8 cellular contexts compared by ENCODE assay signal in the genomic region with DNA sequence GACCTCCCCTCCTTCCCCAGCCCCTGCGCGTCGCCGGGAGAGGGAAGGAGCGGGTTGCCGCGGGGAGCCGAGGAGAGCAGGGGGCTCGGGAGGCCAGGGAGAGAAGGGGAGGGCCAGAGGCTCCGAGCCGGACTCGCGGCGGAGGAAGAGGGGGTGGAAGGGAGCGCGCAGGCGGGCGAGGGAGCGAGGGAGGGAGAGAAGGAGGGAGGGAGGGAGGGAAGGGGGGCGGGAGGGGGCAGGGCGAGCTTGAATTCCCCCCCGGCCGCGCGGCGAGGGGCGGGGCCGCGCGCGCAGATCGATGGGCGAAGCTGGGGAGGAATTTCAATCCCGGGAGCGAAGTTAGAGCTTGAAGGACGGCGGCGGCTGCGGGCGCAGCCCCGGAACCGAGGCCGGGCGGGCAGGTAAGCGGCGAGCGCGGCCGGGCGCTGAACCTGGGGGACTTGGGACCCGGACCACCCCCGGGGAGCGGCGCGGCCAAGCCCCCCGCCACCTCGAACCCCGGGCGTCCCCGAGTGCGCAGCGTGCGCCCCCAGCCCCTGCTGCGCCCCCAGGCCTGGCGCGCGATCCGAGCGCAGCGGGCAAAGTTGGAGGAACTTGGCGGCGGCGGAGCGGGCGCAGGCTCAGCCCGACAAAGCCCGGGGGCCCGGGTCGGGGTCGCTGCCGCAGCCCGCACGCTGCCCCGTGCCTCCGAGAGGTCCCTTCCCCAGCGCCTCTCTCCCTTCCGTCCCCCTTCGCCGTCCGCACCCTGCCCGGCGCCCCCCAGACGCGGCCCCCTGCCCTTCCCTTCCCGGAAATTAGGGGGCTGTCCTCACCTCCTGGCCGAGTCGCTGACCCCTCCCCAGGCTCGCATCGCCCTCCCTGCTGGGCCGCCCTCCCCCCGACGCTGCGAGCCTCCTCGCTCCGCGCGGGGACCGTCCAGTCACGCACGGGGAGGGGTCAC. TPM values are rescaled to one million over a fixed set of nuclear protein-coding genes. Genes with fewer than 3 reads are reported as not detected.
DNase-seq lines count a peak whose midpoint lies in the region; ATAC-seq and TF ChIP-seq lines count a peak whose summit lies in the region.

Gene ELFN1, plus strand, starts transcription at position 324 of the 940 bp plus-strand sequence. CDS start 74,320 bp downstream, outside the sequence.

- POLR2A ChIA-PET in CD4-positive, alpha-beta T cell (lab: Charles Lee): no interaction called here

- peak within 1 kb of the TSS; percentile 52 for H3K4me3 Mint-ChIP-seq in CD4-positive, alpha-beta T cell
- peak within 1 kb of the TSS; percentile 79 to 82 for H3K4me3 Mint-ChIP-seq in effector memory CD8-positive, alpha-beta T cell
- H3K4me3 Mint-ChIP-seq in natural killer cell treated with Interleukin-12 subunit alpha and Interleukin-12 subunit beta and Interleukin-15 and Interleukin-18, amount 100 ng/mL, for 72 hours: peak within 1 kb of the TSS; percentile 52

- H3K27ac ChIP-seq in CD4-positive, alpha-beta T cell (ENCODE audit: low read depth, low read length): no peak within 1 kb of the TSS

- peaks cover 13% of the 10 kb centered on the region for H3K4me1 Mint-ChIP-seq in CD4-positive, alpha-beta T cell (ENCODE audit: low read depth)
- H3K4me1 Mint-ChIP-seq in effector memory CD8-positive, alpha-beta T cell (ENCODE audit: low read depth in 2 of 2): peaks cover 6 to 7% of the 10 kb centered on the region in 2 donors
- H3K4me1 Mint-ChIP-seq in natural killer cell treated with Interleukin-12 subunit alpha and Interleukin-12 subunit beta and Interleukin-15 and Interleukin-18, amount 100 ng/mL, for 72 hours (ENCODE audit: low read depth in 2 of 2): peaks cover 0 to 6% of the 10 kb centered on the region in 2 donors

- H3K27ac Mint-ChIP-seq in CD4-positive, alpha-beta T cell: no peak within 1 kb of the TSS
- H3K27ac Mint-ChIP-seq in effector memory CD8-positive, alpha-beta T cell: no peak within 1 kb of the TSS
- no peak within 1 kb of the TSS for H3K27ac Mint-ChIP-seq in natural killer cell treated with Interleukin-12 subunit alpha and Interleukin-12 subunit beta and Interleukin-15 and Interleukin-18, amount 100 ng/mL, for 72 hours

- no peaks in the 10 kb centered on the region for H3K9me3 ChIP-seq in CD4-positive, alpha-beta T cell (ENCODE audit: control insufficient read depth, low read length)

- intact Hi-C loops in CD4-positive, alpha-beta T cell (cut with DNase I, micrococcal nuclease): loop anchor here (10.0 kb wide), 2 partner anchors 255 to 535 kb away; no protein-coding TSS in a partner anchor

- no peak for ATAC-seq in CD4-positive, alpha-beta T cell (ENCODE audit: poor library complexity)
- no peak for ATAC-seq in effector memory CD8-positive, alpha-beta T cell (replicated peaks)
- no peak for ATAC-seq in natural killer cell treated with Interleukin-12 subunit alpha and Interleukin-12 subunit beta and Interleukin-15 and Interleukin-18, amount 100 ng/mL, for 72 hours
- ATAC-seq in HG02763 (IDR thresholded peaks at IDR 0.05; ENCODE audit: unreplicated experiment) (no peak), HG02938 (IDR thresholded peaks at IDR 0.05; ENCODE audit: unreplicated experiment) (no peak), GM18907 (IDR thresholded peaks at IDR 0.05; ENCODE audit: unreplicated experiment) (no peak)

- H3K36me3 Mint-ChIP-seq in CD4-positive, alpha-beta T cell (ENCODE audit: low read depth): no peaks in the 10 kb centered on the region
- H3K36me3 Mint-ChIP-seq in effector memory CD8-positive, alpha-beta T cell (ENCODE audit: insufficient read depth): no peaks in the 10 kb centered on the region
- H3K36me3 Mint-ChIP-seq in natural killer cell treated with Interleukin-12 subunit alpha and Interleukin-12 subunit beta and Interleukin-15 and Interleukin-18, amount 100 ng/mL, for 72 hours: no peaks in the 10 kb centered on the region

- peak in 1 of 10 experiments; percentile 27 for DNase-seq in CD4-positive, alpha-beta T cell
- DNase-seq in NCI-H1105 (lab: John Stamatoyannopoulos, UW) (peak; percentile 55), NCI-H2107 treated with DMSO at 0.1 percent for 48 hours (lab: John Stamatoyannopoulos, UW; ENCODE audit: unreplicated experiment) (no peak)
- DNase-seq in effector memory CD8-positive, alpha-beta T cell: no peak
- DNase-seq in natural killer cell treated with Interleukin-12 subunit alpha and Interleukin-12 subunit beta and Interleukin-15 and Interleukin-18, amount 100 ng/mL, for 72 hours (ENCODE audit: low spot score): no peak

- H3K27me3 Mint-ChIP-seq in CD4-positive, alpha-beta T cell: peaks cover 38% of the 10 kb centered on the region
- peaks cover 31 to 68% of the 10 kb centered on the region in 2 donors for H3K27me3 Mint-ChIP-seq in effector memory CD8-positive, alpha-beta T cell
- peaks cover 8 to 10% of the 10 kb centered on the region in 2 donors for H3K27me3 Mint-ChIP-seq in natural killer cell treated with Interleukin-12 subunit alpha and Interleukin-12 subunit beta and Interleukin-15 and Interleukin-18, amount 100 ng/mL, for 72 hours

- peaks cover 67% of the 10 kb centered on the region for H3K27me3 ChIP-seq in CD4-positive, alpha-beta T cell (ENCODE audit: control insufficient read depth, insufficient read depth, low read length)

- H3K9me3 Mint-ChIP-seq in CD4-positive, alpha-beta T cell: no peaks in the 10 kb centered on the region
- H3K9me3 Mint-ChIP-seq in effector memory CD8-positive, alpha-beta T cell: no peaks in the 10 kb centered on the region
- no peaks in the 10 kb centered on the region for H3K9me3 Mint-ChIP-seq in natural killer cell treated with Interleukin-12 subunit alpha and Interleukin-12 subunit beta and Interleukin-15 and Interleukin-18, amount 100 ng/mL, for 72 hours

- no peak for TF ChIP-seq CTCF in CD4-positive, alpha-beta T cell (IDR thresholded peaks at IDR 0.05)

- CTCF ChIA-PET in CD4-positive, alpha-beta T cell (lab: Charles Lee): no interaction called here

RNA-seq across cellular contexts. Expression of gene ELFN1, which starts in this region (rescaled TPM):
- total RNA-seq in CD4-positive, alpha-beta T cell: not detected
- under 1 TPM in 1 of 2 donors, not detected in 1; 0.11 TPM for total RNA-seq in natural killer cell treated with Interleukin-12 subunit alpha and Interleukin-12 subunit beta and Interleukin-15 and Interleukin-18, amount 100 ng/mL, for 72 hours
